In the genomic region with DNA sequence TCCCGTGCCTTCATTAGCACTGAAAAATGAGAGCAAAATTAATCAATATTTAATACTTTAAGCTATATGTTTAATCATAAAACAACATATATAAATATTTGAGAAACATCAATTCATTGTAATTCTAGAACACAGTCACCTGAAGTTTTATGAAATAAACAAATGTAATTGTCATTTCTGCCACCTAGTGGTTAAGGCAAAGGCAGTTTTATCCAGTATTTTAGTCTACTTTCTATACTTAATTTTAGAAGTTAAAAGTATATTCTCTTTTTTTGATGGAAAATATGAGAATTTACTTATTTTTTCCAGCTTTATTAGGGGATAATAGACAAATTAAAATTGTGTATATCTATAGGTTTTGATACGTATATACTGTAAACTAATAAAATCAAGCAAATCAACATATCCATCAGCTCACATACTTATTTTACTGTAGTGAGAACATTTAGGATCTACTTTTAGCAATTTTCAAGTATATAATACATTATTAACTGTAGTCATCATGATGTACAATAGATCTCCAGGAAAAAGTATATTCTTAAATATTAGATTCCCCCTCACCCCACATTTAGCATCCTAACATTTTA, we compare ENCODE assay signal across 8 cellular contexts. TPM values are rescaled to one million over a fixed set of nuclear protein-coding genes. Genes with fewer than 3 reads are reported as not detected.
DNase-seq lines count a peak whose midpoint lies in the region; ATAC-seq, FAIRE-seq and TF ChIP-seq lines count a peak whose summit lies in the region.

No MANE protein-coding gene starts in this region.

- CTCF ChIA-PET in activated CD4-positive, alpha-beta T cell treated with anti-CD3 and anti-CD28 coated beads, Interleukin-2, amount 10 ng/mL, durations not matched to agents 7 days and 5 days (lab: Charles Lee), result interaction anchor here (0.6 to 1.2 kb wide), 6 partner anchors 9 to 514 kb away, joined by 3 to 8 read pairs (median 4); a partner anchor contains a TSS

- POLR2A ChIA-PET in activated CD4-positive, alpha-beta T cell treated with anti-CD3 and anti-CD28 coated beads, Interleukin-2, amount 10 ng/mL, durations not matched to agents 7 days and 5 days (lab: Charles Lee), result no interaction called here

- H4K20me1 ChIP-seq in GM23338 (replicated peaks; ENCODE audit: insufficient read depth), result 0 out of 2 replicates have a peak, but pooled peaks cover 2% of the 10 kb centered on the region

- peak; percentile 93 for FAIRE-seq in TTC549 (lab: Jason Lieb, UNC)

- no peak overlapping the region for H3K4me3 ChIP-seq in GM23338

- no peak overlapping the region for H3K27ac Mint-ChIP-seq in GM23338
- no peak overlapping the region for H3K27ac Mint-ChIP-seq in activated CD4-positive, alpha-beta T cell treated with anti-CD3 and anti-CD28 coated beads, Interleukin-2, amount 10 ng/mL, durations not matched to agents 7 days and 5 days

- H3K27me3 ChIP-seq in GM23338 (ENCODE audit: insufficient read depth), result no peaks in the 10 kb centered on the region

- no peaks in the 10 kb centered on the region for H3K9me2 ChIP-seq in GM23338 (ENCODE audit: insufficient read depth)

- H3K4me2 ChIP-seq in GM23338, result no peak overlapping the region

- DNase-seq in AG20443 (ENCODE audit: low spot score) (peak; percentile 29), GM23338 (ENCODE audit: low spot score) (peak; percentile 39), kidney glomerular epithelial cell (lab: John Stamatoyannopoulos, UW) (peak; percentile 29), NCI-H2107 treated with DMSO at 0.1 percent for 48 hours (lab: John Stamatoyannopoulos, UW; ENCODE audit: unreplicated experiment) (no peak)
- no peak for DNase-seq in activated CD4-positive, alpha-beta T cell treated with anti-CD3 and anti-CD28 coated beads, Interleukin-2, amount 10 ng/mL, durations not matched to agents 7 days and 5 days

- no peak overlapping the region for H3K4me3 Mint-ChIP-seq in GM23338
- H3K4me3 Mint-ChIP-seq in activated CD4-positive, alpha-beta T cell treated with anti-CD3 and anti-CD28 coated beads, Interleukin-2, amount 10 ng/mL, durations not matched to agents 7 days and 5 days, result no peak overlapping the region

- H3K27ac ChIP-seq in GM23338 (ENCODE audit: low read depth), result no peak overlapping the region

- H3K36me3 ChIP-seq in GM23338 (ENCODE audit: insufficient read depth), result peaks cover 7% of the 10 kb centered on the region

- H3K36me3 Mint-ChIP-seq in GM23338 (ENCODE audit: low read depth), result peaks cover 50% of the 10 kb centered on the region
- peaks cover 23% of the 10 kb centered on the region for H3K36me3 Mint-ChIP-seq in activated CD4-positive, alpha-beta T cell treated with anti-CD3 and anti-CD28 coated beads, Interleukin-2, amount 10 ng/mL, durations not matched to agents 7 days and 5 days (ENCODE audit: low read depth)

- H3K27me3 Mint-ChIP-seq in GM23338 (ENCODE audit: insufficient read depth, low read depth, poor library complexity), result no peaks in the 10 kb centered on the region
- H3K27me3 Mint-ChIP-seq in activated CD4-positive, alpha-beta T cell treated with anti-CD3 and anti-CD28 coated beads, Interleukin-2, amount 10 ng/mL, durations not matched to agents 7 days and 5 days, result no peaks in the 10 kb centered on the region

- no peaks in the 10 kb centered on the region for H3K4me1 Mint-ChIP-seq in GM23338
- peaks cover 1% of the 10 kb centered on the region for H3K4me1 Mint-ChIP-seq in activated CD4-positive, alpha-beta T cell treated with anti-CD3 and anti-CD28 coated beads, Interleukin-2, amount 10 ng/mL, durations not matched to agents 7 days and 5 days

- H2AFZ ChIP-seq in GM23338, result no peak overlapping the region

- H3F3A ChIP-seq in GM23338 (replicated peaks; ENCODE audit: low read depth), result no peaks in the 10 kb centered on the region

- no peaks in the 10 kb centered on the region for H3K79me2 ChIP-seq in GM23338 (replicated peaks; ENCODE audit: insufficient read depth)

- no peaks in the 10 kb centered on the region for H3K9me3 Mint-ChIP-seq in GM23338
- H3K9me3 Mint-ChIP-seq in activated CD4-positive, alpha-beta T cell treated with anti-CD3 and anti-CD28 coated beads, Interleukin-2, amount 10 ng/mL, durations not matched to agents 7 days and 5 days, result no peaks in the 10 kb centered on the region

- no peaks in the 10 kb centered on the region for H3K4me1 ChIP-seq in GM23338 (ENCODE audit: insufficient read depth)

- no peak for ATAC-seq in GM23338
- no peak for ATAC-seq in GM21367 (IDR thresholded peaks at IDR 0.05; ENCODE audit: unreplicated experiment)
- no peak for ATAC-seq in HG03571 (IDR thresholded peaks at IDR 0.05; ENCODE audit: unreplicated experiment)

- TF ChIP-seq CTCF in GM23338 (conservative IDR thresholded peaks at IDR 0.05; ENCODE audit: low read depth in 2 of 2), result peak in 1 of 2 experiments; percentile 77; a peak in 3 of 4 replicates

TF ChIP-seq in GM23338, 12 proteins besides CTCF, POLR2A, EP300 and RAD21:
- TF ChIP-seq NANOG (IDR thresholded peaks at IDR 0.05; ENCODE audit: borderline replicate concordance), result no peak
- TF ChIP-seq, protein P1, sequence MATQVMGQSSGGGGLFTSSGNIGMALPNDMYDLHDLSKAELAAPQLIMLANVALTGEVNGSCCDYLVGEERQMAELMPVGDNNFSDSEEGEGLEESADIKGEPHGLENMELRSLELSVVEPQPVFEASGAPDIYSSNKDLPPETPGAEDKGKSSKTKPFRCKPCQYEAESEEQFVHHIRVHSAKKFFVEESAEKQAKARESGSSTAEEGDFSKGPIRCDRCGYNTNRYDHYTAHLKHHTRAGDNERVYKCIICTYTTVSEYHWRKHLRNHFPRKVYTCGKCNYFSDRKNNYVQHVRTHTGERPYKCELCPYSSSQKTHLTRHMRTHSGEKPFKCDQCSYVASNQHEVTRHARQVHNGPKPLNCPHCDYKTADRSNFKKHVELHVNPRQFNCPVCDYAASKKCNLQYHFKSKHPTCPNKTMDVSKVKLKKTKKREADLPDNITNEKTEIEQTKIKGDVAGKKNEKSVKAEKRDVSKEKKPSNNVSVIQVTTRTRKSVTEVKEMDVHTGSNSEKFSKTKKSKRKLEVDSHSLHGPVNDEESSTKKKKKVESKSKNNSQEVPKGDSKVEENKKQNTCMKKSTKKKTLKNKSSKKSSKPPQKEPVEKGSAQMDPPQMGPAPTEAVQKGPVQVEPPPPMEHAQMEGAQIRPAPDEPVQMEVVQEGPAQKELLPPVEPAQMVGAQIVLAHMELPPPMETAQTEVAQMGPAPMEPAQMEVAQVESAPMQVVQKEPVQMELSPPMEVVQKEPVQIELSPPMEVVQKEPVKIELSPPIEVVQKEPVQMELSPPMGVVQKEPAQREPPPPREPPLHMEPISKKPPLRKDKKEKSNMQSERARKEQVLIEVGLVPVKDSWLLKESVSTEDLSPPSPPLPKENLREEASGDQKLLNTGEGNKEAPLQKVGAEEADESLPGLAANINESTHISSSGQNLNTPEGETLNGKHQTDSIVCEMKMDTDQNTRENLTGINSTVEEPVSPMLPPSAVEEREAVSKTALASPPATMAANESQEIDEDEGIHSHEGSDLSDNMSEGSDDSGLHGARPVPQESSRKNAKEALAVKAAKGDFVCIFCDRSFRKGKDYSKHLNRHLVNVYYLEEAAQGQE (IDR thresholded peaks at IDR 0.05; ENCODE audit: unreplicated experiment), result no peak

RNA-seq across cellular contexts. Expression of a gene that starts 16.9 kb away (rescaled TPM):
- total RNA-seq in GM23338 (2014; rRNA removed; shearing (Covaris generic)), result 14.0 and 16.6 TPM in 2 replicates
- polyA plus RNA-seq in GM23338 (2016; fragmentation: Nextera tagmentation; extraction: Ambion mirVana), result 22.3 and 26.1 TPM in 2 replicates
- 10 to 100 TPM; 12.2 to 13.0 TPM for total RNA-seq in activated CD4-positive, alpha-beta T cell treated with anti-CD3 and anti-CD28 coated beads, Interleukin-2, amount 10 ng/mL, durations not matched to agents 7 days and 5 days

RNA-seq across cellular contexts. Expression of a gene that starts 33.7 kb away (rescaled TPM):
- 22.8 and 25.9 TPM in 2 replicates for total RNA-seq in GM23338 (2014; rRNA removed; shearing (Covaris generic))
- polyA plus RNA-seq in GM23338 (2016; fragmentation: Nextera tagmentation; extraction: Ambion mirVana), result 8.6 and 10.4 TPM in 2 replicates
- total RNA-seq in activated CD4-positive, alpha-beta T cell treated with anti-CD3 and anti-CD28 coated beads, Interleukin-2, amount 10 ng/mL, durations not matched to agents 7 days and 5 days, result 10 to 100 TPM; 13.2 to 15.1 TPM

RNA-seq across cellular contexts. Expression of a gene that starts 57.1 kb away (rescaled TPM):
- total RNA-seq in GM23338 (2014; rRNA removed; shearing (Covaris generic)), result 25.1 and 26.1 TPM in 2 replicates
- 9.0 and 10.0 TPM in 2 replicates for polyA plus RNA-seq in GM23338 (2016; fragmentation: Nextera tagmentation; extraction: Ambion mirVana)
- under 1 TPM in 1 of 2 experiments, not detected in 1; 0.10 TPM for total RNA-seq in activated CD4-positive, alpha-beta T cell treated with anti-CD3 and anti-CD28 coated beads, Interleukin-2, amount 10 ng/mL, durations not matched to agents 7 days and 5 days

Comparison
In these comparisons a context has a peak if more than half of its experiments do, and no peak if none do; other contexts are left out.
1. DNase-seq: peak in AG20443 (single experiment), GM23338 (single experiment) and kidney glomerular epithelial cell (single experiment); none in activated CD4-positive, alpha-beta T cell treated with anti-CD3 and anti-CD28 coated beads, Interleukin-2, amount 10 ng/mL, durations not matched to agents 7 days and 5 days (single experiment) and NCI-H2107 treated with DMSO at 0.1 percent for 48 hours (single experiment).
2. RNA of a gene that starts 57.1 kb away (total RNA-seq): 25.1 to 26.1 TPM in GM23338; 0.10 TPM in activated CD4-positive, alpha-beta T cell treated with anti-CD3 and anti-CD28 coated beads, Interleukin-2, amount 10 ng/mL, durations not matched to agents 7 days and 5 days; every median in the first group is over 10 times any median in the second.